ENCODE assay signal across 23 cellular contexts in genomic region chr19:2790194-2790556, GRCh38. TPM values are rescaled to one million over a fixed set of nuclear protein-coding genes. Genes with fewer than 3 reads are reported as not detected.
DNase-seq lines count a peak whose midpoint lies in the region; ATAC-seq, FAIRE-seq and TF ChIP-seq lines count a peak whose summit lies in the region.
"Had no signal": no experiment of that assay in that cellular context is flagged by ENCODE, and none has a peak within 500 bp of the region (broad histone marks: within the 10 kb centered on the region; RNA-seq: fewer than 3 reads in every experiment).

No MANE protein-coding gene starts in this region.

- no peaks in the 10 kb centered on the region for H3K9me3 Mint-ChIP-seq in memory B cell
- H3K9me3 Mint-ChIP-seq: CD8-positive, alpha-beta T cell had no signal

- H3K4ac ChIP-seq in H1 (replicated peaks; ENCODE audit: insufficient read length, low read depth, low read length) = no peak overlapping the region

- H2BK15ac ChIP-seq in H1 (ENCODE audit: low read length) = no peak overlapping the region

- no peak for FAIRE-seq in H1 (lab: Jason Lieb, UNC)
- FAIRE-seq: A549, G401.6 had no signal

- no peak overlapping the region for H3K56ac ChIP-seq in H1 (replicated peaks; ENCODE audit: insufficient read length, low read depth, low read length)

- peak overlapping the region; percentile 30 for H3K4me3 Mint-ChIP-seq in memory B cell
- H3K4me3 Mint-ChIP-seq: CD8-positive, alpha-beta T cell had no signal

- no peak for TF ChIP-seq RAD21 in H1 (IDR thresholded peaks at IDR 0.05 in 1 of 2, conservative IDR thresholded peaks at IDR 0.05 in 1 of 2; ENCODE audit: low read depth in 2 of 2, low read length in 2 of 2)

- H2BK120ac ChIP-seq in H1 (replicated peaks; ENCODE audit: low read depth, low read length) = no peak overlapping the region

- intact Hi-C loops in left ventricle myocardium inferior (cut with micrococcal nuclease) = no loop called here

- H4K5ac ChIP-seq in H1 (ENCODE audit: insufficient read length, low read depth, low read length) = no peak overlapping the region

- ATAC-seq in memory B cell (ENCODE audit: low read depth) = no peak
- ATAC-seq: A549; CD8-positive, alpha-beta T cell; HCT116 had no signal

- H3K36me3 ChIP-seq in H1 (ENCODE audit: control insufficient read depth in 2 of 4, insufficient read depth in 4 of 4, low read length in 3 of 4) (peaks cover 14 to 44% (median 27%) of the 10 kb centered on the region in 4 experiments), left ventricle myocardium inferior (peaks cover 23% of the 10 kb centered on the region)

- H3K79me2 ChIP-seq in H1 (ENCODE audit: control insufficient read depth in 1 of 2, insufficient read depth in 2 of 2, low read length in 2 of 2) = peaks cover 7 to 44% of the 10 kb centered on the region in 2 experiments; a peak in 3 of 4 replicates

- peak overlapping the region; percentile 94 for H3K27ac Mint-ChIP-seq in memory B cell
- H3K27ac Mint-ChIP-seq: CD8-positive, alpha-beta T cell had no signal

- no peak overlapping the region for H2BK20ac ChIP-seq in H1 (ENCODE audit: low read length)

- H2BK5ac ChIP-seq in H1 (ENCODE audit: low read depth, low read length) = no peak overlapping the region

- no peak overlapping the region for H2BK12ac ChIP-seq in H1 (ENCODE audit: low read depth, low read length)

- H3K23me2 ChIP-seq in H1 (ENCODE audit: low read depth, low read length) = peaks cover 4% of the 10 kb centered on the region; the same call in 1 of the 2 replicates

- CTCF ChIA-PET in H1 (lab: Charles Lee; ENCODE audit: partially characterized antibody) = no interaction called here

- TF ChIP-seq EP300 in H1 (IDR thresholded peaks at IDR 0.05; ENCODE audit: borderline replicate concordance in 1 of 2, low read depth in 2 of 2, low read length in 2 of 2) = no peak

- no peak overlapping the region for H4K91ac ChIP-seq in H1 (replicated peaks; ENCODE audit: insufficient read length, low read length)

- no peak overlapping the region for H3K4me3 ChIP-seq in H1 (ENCODE audit: extremely low read depth in 1 of 4, insufficient read depth in 2 of 4, low read depth in 3 of 4, low read length in 4 of 4)
- H3K4me3 ChIP-seq in left ventricle myocardium inferior = no peak overlapping the region
- H3K4me3 ChIP-seq: A549, SJSA1 had no signal

- peak overlapping the region; percentile 78; the same call in 1 of the 2 replicates for H4K8ac ChIP-seq in H1 (ENCODE audit: extremely low read depth, insufficient read depth, low read length)

- H3K36me3 Mint-ChIP-seq in memory B cell = peaks cover 5% of the 10 kb centered on the region

- H3K27me3 ChIP-seq in H1 (replicated peaks in 1 of 4; ENCODE audit: control insufficient read depth in 3 of 4, extremely low read depth in 1 of 4, insufficient read depth in 3 of 4, low read length in 3 of 4) = no peaks in the 10 kb centered on the region
- no peaks in the 10 kb centered on the region for H3K27me3 ChIP-seq in left ventricle myocardium inferior (ENCODE audit: low read depth)
- H3K27me3 ChIP-seq: SJSA1 had no signal

- H3K14ac ChIP-seq in H1 (ENCODE audit: insufficient read length) = no peak overlapping the region

- no peak for TF ChIP-seq POLR2A in H1 (IDR thresholded peaks at IDR 0.05; ENCODE audit: control extremely low read depth in 1 of 2, low read depth in 2 of 2, low read length in 2 of 2)

- H3K4me2 ChIP-seq in H1 (ENCODE audit: insufficient read depth in 1 of 2, low read depth in 2 of 2, low read length in 2 of 2) = no peak overlapping the region
- H3K4me2 ChIP-seq: A549 had no signal

- no peaks in the 10 kb centered on the region for H3K27me3 Mint-ChIP-seq in memory B cell

- H3K4me1 ChIP-seq in H1 (replicated peaks in 1 of 4; ENCODE audit: control insufficient read depth in 3 of 4, insufficient read depth in 4 of 4, low read length in 3 of 4) (no peaks in the 10 kb centered on the region; a peak in 1 of 7 replicates), left ventricle myocardium inferior (peaks cover 17% of the 10 kb centered on the region)
- H3K4me1 ChIP-seq: A549, Caco-2 had no signal

- TF ChIP-seq CTCF in H1 (IDR thresholded peaks at IDR 0.05; ENCODE audit: control extremely low read depth in 1 of 3, insufficient read depth in 1 of 3, low read depth in 1 of 3, low read length in 3 of 3) (no peak), left ventricle myocardium inferior (IDR thresholded peaks at IDR 0.05; ENCODE audit: borderline replicate concordance) (no peak)

- no peak overlapping the region for H3K27ac ChIP-seq in H1 (ENCODE audit: low read depth, low read length)
- H3K27ac ChIP-seq in left ventricle myocardium inferior (replicated peaks) = no peak overlapping the region
- H3K27ac ChIP-seq: A549, C4-2B, HL-60, SJSA1 had no signal

- no peak overlapping the region for H2AK5ac ChIP-seq in H1 (ENCODE audit: low read depth, low read length)

- H3K9ac ChIP-seq in H1 (replicated peaks in 1 of 4; ENCODE audit: extremely low read depth in 1 of 4, low read depth in 3 of 4, low read length in 3 of 4) = no peak overlapping the region

- no peak overlapping the region for H3K18ac ChIP-seq in H1 (ENCODE audit: extremely low read depth, low read length)

- POLR2A ChIA-PET in H1 (lab: Charles Lee; ENCODE audit: partially characterized antibody) = no interaction called here

- DNase-seq in H1 (ENCODE audit: low read depth in 1 of 2, low spot score in 2 of 2) (no peak), memory B cell (ENCODE audit: low spot score in 2 of 2) (no peak), left ventricle myocardium inferior (no peak), Ammon's horn (ENCODE audit: low spot score) (no peak), mucosa of gallbladder (ENCODE audit: low spot score) (no peak)
- DNase-seq: AML-193; Caco-2; CD8-positive, alpha-beta T cell; NCI-H1092; NCI-H1417 treated with DMSO at 0.1 percent for 48 hours; NCI-H1694 treated with DMSO at 0.1 percent for 48 hours; NCI-H2081; NCI-H226; NCI-H510A; NCI-H69; Right ventricle myocardium superior; RPMI8226 had no signal

- no peaks in the 10 kb centered on the region for H3K9me3 ChIP-seq in H1 (ENCODE audit: insufficient read depth in 2 of 2, low read depth in 1 of 2, low read length in 1 of 2)
- no peaks in the 10 kb centered on the region for H3K9me3 ChIP-seq in left ventricle myocardium inferior (replicated peaks)
- H3K9me3 ChIP-seq: A549, Caco-2, SJSA1 had no signal

- no peak overlapping the region for H2AFZ ChIP-seq in H1 (ENCODE audit: low read length)

- peaks cover 26% of the 10 kb centered on the region for H3K4me1 Mint-ChIP-seq in memory B cell

- peaks cover 2 to 23% of the 10 kb centered on the region in 2 experiments for H4K20me1 ChIP-seq in H1 (replicated peaks in 1 of 2; ENCODE audit: control insufficient read depth in 1 of 2, insufficient read depth in 2 of 2, low read length in 2 of 2)

- no peak overlapping the region for H3K23ac ChIP-seq in H1 (ENCODE audit: insufficient read length)

- H3K79me1 ChIP-seq in H1 (ENCODE audit: low read depth, low read length) = peaks cover 10% of the 10 kb centered on the region

- WGBS in H1 (ENCODE audit: extremely low coverage in 1 of 2, insufficient coverage in 1 of 2, insufficient read length in 1 of 2, insufficient replicate concordance in 2 of 2, low coverage in 1 of 2, low lambda C conversion rate in 2 of 2, missing lambda C conversion rate in 1 of 2), 2 experiments = 89% methylated on average over 14 of the region's 14 CpGs; no CpG with 5 or more reads in 1 of the 2 experiments

RNA-seq across cellular contexts. Expression of gene THOP1, which starts 4.9 kb away (rescaled TPM):
- total RNA-seq in H1 (2021; fragmentation: NEBNext Ultra II Directional; extraction: Animal tissue kit (Norgen Biotek cat#: 25700)) = 159 and 170 TPM in 2 replicates
- polyA plus RNA-seq in H1 (2011; rRNA removed) = 136 and 181 TPM in 2 replicates
- polyA plus RNA-seq in H1 (2011; cell fraction: cytosol; rRNA removed) = 194 TPM
- 331 TPM for polyA plus RNA-seq in H1 (2011; cell fraction: nucleus; rRNA removed)
- 101 to 187 TPM (median 172 TPM) in 4 replicates for polyA plus RNA-seq in H1 (2012, experiment 1 of 2)
- polyA plus RNA-seq in H1 (2012, experiment 2 of 2) = 99.1 TPM
- polyA plus RNA-seq in H1 (2013, experiment 1 of 2) = 93.9 TPM
- 88.4 TPM for polyA plus RNA-seq in H1 (2013, experiment 2 of 2)
- 89.9 and 90.6 TPM in 2 replicates for polyA minus RNA-seq in H1 (2011; rRNA and poly(A)+ RNA removed)
- polyA minus RNA-seq in H1 (2011; cell fraction: cytosol; rRNA and poly(A)+ RNA removed) = 89.8 TPM
- polyA minus RNA-seq in H1 (2011; cell fraction: nucleus; rRNA and poly(A)+ RNA removed) = 79.2 TPM
- 60.9 TPM for total RNA-seq in left ventricle myocardium inferior
- total RNA-seq in mucosa of gallbladder = 44.5 TPM

RNA-seq across cellular contexts. Expression of gene SGTA, which starts 7.1 kb away (rescaled TPM):
- total RNA-seq in H1 (2021; fragmentation: NEBNext Ultra II Directional; extraction: Animal tissue kit (Norgen Biotek cat#: 25700)) = 86.8 and 89.0 TPM in 2 replicates
- polyA plus RNA-seq in H1 (2011; rRNA removed) = 130 and 201 TPM in 2 replicates
- polyA plus RNA-seq in H1 (2011; cell fraction: cytosol; rRNA removed) = 104 TPM
- polyA plus RNA-seq in H1 (2011; cell fraction: nucleus; rRNA removed) = 138 TPM
- 62.4 to 94.3 TPM (median 88.3 TPM) in 4 replicates for polyA plus RNA-seq in H1 (2012, experiment 1 of 2)
- 101 TPM for polyA plus RNA-seq in H1 (2012, experiment 2 of 2)
- polyA plus RNA-seq in H1 (2013, experiment 1 of 2) = 72.7 TPM
- 74.2 TPM for polyA plus RNA-seq in H1 (2013, experiment 2 of 2)
- 30.7 and 31.4 TPM in 2 replicates for polyA minus RNA-seq in H1 (2011; rRNA and poly(A)+ RNA removed)
- 43.4 TPM for polyA minus RNA-seq in H1 (2011; cell fraction: cytosol; rRNA and poly(A)+ RNA removed)
- 31.2 TPM for polyA minus RNA-seq in H1 (2011; cell fraction: nucleus; rRNA and poly(A)+ RNA removed)
- 72.6 TPM for total RNA-seq in left ventricle myocardium inferior
- total RNA-seq in mucosa of gallbladder = 54.0 TPM

RNA-seq across cellular contexts. Expression of gene ZNF554, which starts 29.5 kb away (rescaled TPM):
- total RNA-seq in H1 (2021; fragmentation: NEBNext Ultra II Directional; extraction: Animal tissue kit (Norgen Biotek cat#: 25700)) = 3.9 and 5.7 TPM in 2 replicates
- 1.8 and 1.9 TPM in 2 replicates for polyA plus RNA-seq in H1 (2011; rRNA removed)
- polyA plus RNA-seq in H1 (2011; cell fraction: cytosol; rRNA removed) = 2.5 TPM
- polyA plus RNA-seq in H1 (2011; cell fraction: nucleus; rRNA removed) = 2.7 TPM
- polyA plus RNA-seq in H1 (2012, experiment 1 of 2) = 3.3 to 4.1 TPM (median 3.5 TPM) in 4 replicates
- polyA plus RNA-seq in H1 (2012, experiment 2 of 2) = 1.7 TPM
- polyA plus RNA-seq in H1 (2013, experiment 1 of 2) = 3.0 TPM
- polyA plus RNA-seq in H1 (2013, experiment 2 of 2) = 2.9 TPM
- polyA minus RNA-seq in H1 (2011; rRNA and poly(A)+ RNA removed) = 3.8 and 5.0 TPM in 2 replicates
- polyA minus RNA-seq in H1 (2011; cell fraction: cytosol; rRNA and poly(A)+ RNA removed) = 5.4 TPM
- 3.4 TPM for polyA minus RNA-seq in H1 (2011; cell fraction: nucleus; rRNA and poly(A)+ RNA removed)
- total RNA-seq in left ventricle myocardium inferior (4.2 TPM), mucosa of gallbladder (4.6 TPM)

RNA-seq across cellular contexts. Expression of gene SLC39A3, which starts 50.4 kb away (rescaled TPM):
- total RNA-seq in H1 (2021; fragmentation: NEBNext Ultra II Directional; extraction: Animal tissue kit (Norgen Biotek cat#: 25700)) = 33.0 and 35.8 TPM in 2 replicates
- polyA plus RNA-seq in H1 (2011; rRNA removed) = 52.9 and 78.1 TPM in 2 replicates
- 55.3 TPM for polyA plus RNA-seq in H1 (2011; cell fraction: cytosol; rRNA removed)
- polyA plus RNA-seq in H1 (2011; cell fraction: nucleus; rRNA removed) = 45.8 TPM
- 23.4 to 34.6 TPM (median 32.4 TPM) in 4 replicates for polyA plus RNA-seq in H1 (2012, experiment 1 of 2)
- polyA plus RNA-seq in H1 (2012, experiment 2 of 2) = 41.0 TPM
- polyA plus RNA-seq in H1 (2013, experiment 1 of 2) = 40.9 TPM
- 51.3 TPM for polyA plus RNA-seq in H1 (2013, experiment 2 of 2)
- 27.0 and 46.1 TPM in 2 replicates for polyA minus RNA-seq in H1 (2011; rRNA and poly(A)+ RNA removed)
- polyA minus RNA-seq in H1 (2011; cell fraction: cytosol; rRNA and poly(A)+ RNA removed) = 16.2 TPM
- polyA minus RNA-seq in H1 (2011; cell fraction: nucleus; rRNA and poly(A)+ RNA removed) = 16.2 TPM
- total RNA-seq in left ventricle myocardium inferior (22.6 TPM), mucosa of gallbladder (33.8 TPM)

RNA-seq across cellular contexts. Expression of gene ZNF555, which starts 51.1 kb away (rescaled TPM):
- 5.4 and 5.7 TPM in 2 replicates for total RNA-seq in H1 (2021; fragmentation: NEBNext Ultra II Directional; extraction: Animal tissue kit (Norgen Biotek cat#: 25700))
- polyA plus RNA-seq in H1 (2011; rRNA removed) = 1.1 and 1.6 TPM in 2 replicates
- 1.9 TPM for polyA plus RNA-seq in H1 (2011; cell fraction: cytosol; rRNA removed)
- 1.7 TPM for polyA plus RNA-seq in H1 (2011; cell fraction: nucleus; rRNA removed)
- 2.7 to 3.0 TPM (median 2.9 TPM) in 4 replicates for polyA plus RNA-seq in H1 (2012, experiment 1 of 2)
- polyA plus RNA-seq in H1 (2012, experiment 2 of 2) = 0.14 TPM
- 2.6 TPM for polyA plus RNA-seq in H1 (2013, experiment 1 of 2)
- polyA plus RNA-seq in H1 (2013, experiment 2 of 2) = 2.6 TPM
- 9.4 and 14.0 TPM in 2 replicates for polyA minus RNA-seq in H1 (2011; rRNA and poly(A)+ RNA removed)
- 5.9 TPM for polyA minus RNA-seq in H1 (2011; cell fraction: cytosol; rRNA and poly(A)+ RNA removed)
- polyA minus RNA-seq in H1 (2011; cell fraction: nucleus; rRNA and poly(A)+ RNA removed) = 8.4 TPM
- total RNA-seq in left ventricle myocardium inferior (8.9 TPM), mucosa of gallbladder (5.8 TPM)
